ENCODE assay signal across 22 cellular contexts in genomic region chr6:15969236-15969778, GRCh38.
DNase-seq lines count a peak whose midpoint lies in the region; TF ChIP-seq lines count a peak whose summit lies in the region.
"Had no signal": no experiment of that assay in that cellular context is flagged by ENCODE, and none has a peak within 500 bp of the region (broad histone marks: within the 10 kb centered on the region; RNA-seq: fewer than 3 reads in every experiment).

No MANE protein-coding gene starts in this region.

- peaks cover 12% of the 10 kb centered on the region for H3K4me1 Mint-ChIP-seq in osteocyte (ENCODE audit: unreplicated experiment)
- peaks cover 14% of the 10 kb centered on the region for H3K4me1 Mint-ChIP-seq in progenitor cell of endocrine pancreas (ENCODE audit: low read depth)
- H3K4me1 Mint-ChIP-seq: CD14-positive monocyte; memory B cell; stimulated activated effector memory CD8-positive, alpha-beta T cell treated with anti-CD3 and anti-CD28 coated beads, Interleukin-12 subunit alpha, Interleukin-12 subunit beta, amount 100 ng/mL, for 72 hours had no signal

- H3K4me3 Mint-ChIP-seq in osteocyte (ENCODE audit: unreplicated experiment) = no peak overlapping the region
- no peak overlapping the region for H3K4me3 Mint-ChIP-seq in progenitor cell of endocrine pancreas (ENCODE audit: low read depth)
- H3K4me3 Mint-ChIP-seq: activated T-cell treated with anti-CD3 and anti-CD28 coated beads, Interleukin-2, amount 50 U/mL, for 24 hours; CD14-positive monocyte; dendritic cell treated with granulocyte-macrophage colony-stimulating factor and Interleukin-4, amounts not matched to agents 40 ng/mL and 50 ng/mL, for 4 days; memory B cell; stimulated activated effector memory CD8-positive, alpha-beta T cell treated with anti-CD3 and anti-CD28 coated beads, Interleukin-12 subunit alpha, Interleukin-12 subunit beta, amount 100 ng/mL, for 72 hours had no signal

- no peak overlapping the region for H3K9ac ChIP-seq in adipocyte (ENCODE audit: low read length)

- H3K9me3 Mint-ChIP-seq in osteocyte (ENCODE audit: unreplicated experiment) (peaks cover 6% of the 10 kb centered on the region), progenitor cell of endocrine pancreas (ENCODE audit: low read depth) (peaks cover 12% of the 10 kb centered on the region)

- H3K27me3 Mint-ChIP-seq in osteocyte (ENCODE audit: unreplicated experiment) (no peaks in the 10 kb centered on the region), progenitor cell of endocrine pancreas (peaks cover 82% of the 10 kb centered on the region)
- H3K27me3 Mint-ChIP-seq: activated T-cell treated with anti-CD3 and anti-CD28 coated beads, Interleukin-2, amount 50 U/mL, for 24 hours; dendritic cell treated with granulocyte-macrophage colony-stimulating factor and Interleukin-4, amounts not matched to agents 40 ng/mL and 50 ng/mL, for 4 days; memory B cell had no signal

- H3K27me3 ChIP-seq in adipocyte (replicated peaks; ENCODE audit: control insufficient read depth, insufficient read depth, low read length) = no peaks in the 10 kb centered on the region
- H3K27me3 ChIP-seq: heart right ventricle had no signal

- peak overlapping the region; percentile 1 for H3K27ac Mint-ChIP-seq in osteocyte (ENCODE audit: unreplicated experiment)
- H3K27ac Mint-ChIP-seq in progenitor cell of endocrine pancreas = no peak overlapping the region
- H3K27ac Mint-ChIP-seq: activated T-cell treated with anti-CD3 and anti-CD28 coated beads, Interleukin-2, amount 50 U/mL, for 24 hours; CD14-positive monocyte; dendritic cell treated with granulocyte-macrophage colony-stimulating factor and Interleukin-4, amounts not matched to agents 40 ng/mL and 50 ng/mL, for 4 days; memory B cell; stimulated activated effector memory CD8-positive, alpha-beta T cell treated with anti-CD3 and anti-CD28 coated beads, Interleukin-12 subunit alpha, Interleukin-12 subunit beta, amount 100 ng/mL, for 72 hours had no signal

- H3K36me3 Mint-ChIP-seq in osteocyte (ENCODE audit: unreplicated experiment) (peaks cover 4% of the 10 kb centered on the region), progenitor cell of endocrine pancreas (ENCODE audit: insufficient read depth) (peaks cover 4% of the 10 kb centered on the region)
- H3K36me3 Mint-ChIP-seq: stimulated activated effector memory CD8-positive, alpha-beta T cell treated with anti-CD3 and anti-CD28 coated beads, Interleukin-12 subunit alpha, Interleukin-12 subunit beta, amount 100 ng/mL, for 72 hours had no signal

- TF ChIP-seq CTCF in epithelial cell of esophagus (IDR thresholded peaks at IDR 0.05; ENCODE audit: insufficient read depth, low read depth, low read length, missing control alignments) = no peak
- no peak for TF ChIP-seq CTCF in osteocyte (IDR thresholded peaks at IDR 0.05)
- TF ChIP-seq CTCF in progenitor cell of endocrine pancreas (IDR thresholded peaks at IDR 0.05; ENCODE audit: unreplicated experiment) = no peak

- peak; percentile 75 for DNase-seq in EH (ENCODE audit: low read depth)
- peak; percentile 74 for DNase-seq in adipocyte (ENCODE audit: low read depth)
- DNase-seq in epithelial cell of esophagus (ENCODE audit: low read depth) = peak; percentile 93
- DNase-seq in osteocyte (ENCODE audit: extremely low spot score, unreplicated experiment) = peak; percentile 40
- DNase-seq in progenitor cell of endocrine pancreas (ENCODE audit: low spot score, unreplicated experiment) = no peak
- no peak for DNase-seq in activated CD4-positive, alpha-beta T cell treated with anti-CD3 and anti-CD28 coated beads, Interleukin-2, amount 50 U/mL, for 1 hour
- DNase-seq in NCI-H1105 treated with DMSO at 0.1 percent for 48 hours (lab: John Stamatoyannopoulos, UW) = no peak
- DNase-seq in superior temporal gyrus (ENCODE audit: extremely low spot score) = no peak
- DNase-seq: ACHN; activated naive CD4-positive, alpha-beta T cell; activated T-cell treated with anti-CD3 and anti-CD28 coated beads, Interleukin-2, amount 50 U/mL, for 24 hours; heart right ventricle; left colon; NCI-H146; NCI-H510A treated with DMSO at 0.1 percent for 48 hours; NK-92 treated with Interleukin-12 subunit alpha and Interleukin-12 subunit beta, amount 100 ng/mL, for 24 hours; psoas muscle; small intestine had no signal

- H3K4me1 ChIP-seq in adipocyte (ENCODE audit: control insufficient read depth, insufficient read depth, low read length) = no peaks in the 10 kb centered on the region
- H3K4me1 ChIP-seq: heart right ventricle, psoas muscle had no signal

- peaks cover 8% of the 10 kb centered on the region for H3K9me3 ChIP-seq in adipocyte (ENCODE audit: control insufficient read depth, low read length)
- H3K9me3 ChIP-seq: psoas muscle had no signal

- H3K36me3 ChIP-seq in adipocyte (ENCODE audit: control insufficient read depth, insufficient read depth, low read length, severe bottlenecking) = no peaks in the 10 kb centered on the region
- H3K36me3 ChIP-seq: heart right ventricle had no signal

- H3K4me3 ChIP-seq in adipocyte (ENCODE audit: low read length) (no peak overlapping the region), epithelial cell of esophagus (ENCODE audit: low read length) (no peak overlapping the region)
- H3K4me3 ChIP-seq: heart right ventricle, psoas muscle had no signal

Comparison
In these comparisons a context has a peak if more than half of its experiments do, and no peak if none do; other contexts are left out.
1. DNase-seq: peak in EH (single experiment), adipocyte (single experiment), epithelial cell of esophagus (single experiment) and osteocyte (single experiment); none in progenitor cell of endocrine pancreas (single experiment), activated CD4-positive, alpha-beta T cell treated with anti-CD3 and anti-CD28 coated beads, Interleukin-2, amount 50 U/mL, for 1 hour (single experiment), NCI-H1105 treated with DMSO at 0.1 percent for 48 hours (single experiment) and superior temporal gyrus (single experiment).